ENCODE assay signal across 1 cellular context in the genomic region with DNA sequence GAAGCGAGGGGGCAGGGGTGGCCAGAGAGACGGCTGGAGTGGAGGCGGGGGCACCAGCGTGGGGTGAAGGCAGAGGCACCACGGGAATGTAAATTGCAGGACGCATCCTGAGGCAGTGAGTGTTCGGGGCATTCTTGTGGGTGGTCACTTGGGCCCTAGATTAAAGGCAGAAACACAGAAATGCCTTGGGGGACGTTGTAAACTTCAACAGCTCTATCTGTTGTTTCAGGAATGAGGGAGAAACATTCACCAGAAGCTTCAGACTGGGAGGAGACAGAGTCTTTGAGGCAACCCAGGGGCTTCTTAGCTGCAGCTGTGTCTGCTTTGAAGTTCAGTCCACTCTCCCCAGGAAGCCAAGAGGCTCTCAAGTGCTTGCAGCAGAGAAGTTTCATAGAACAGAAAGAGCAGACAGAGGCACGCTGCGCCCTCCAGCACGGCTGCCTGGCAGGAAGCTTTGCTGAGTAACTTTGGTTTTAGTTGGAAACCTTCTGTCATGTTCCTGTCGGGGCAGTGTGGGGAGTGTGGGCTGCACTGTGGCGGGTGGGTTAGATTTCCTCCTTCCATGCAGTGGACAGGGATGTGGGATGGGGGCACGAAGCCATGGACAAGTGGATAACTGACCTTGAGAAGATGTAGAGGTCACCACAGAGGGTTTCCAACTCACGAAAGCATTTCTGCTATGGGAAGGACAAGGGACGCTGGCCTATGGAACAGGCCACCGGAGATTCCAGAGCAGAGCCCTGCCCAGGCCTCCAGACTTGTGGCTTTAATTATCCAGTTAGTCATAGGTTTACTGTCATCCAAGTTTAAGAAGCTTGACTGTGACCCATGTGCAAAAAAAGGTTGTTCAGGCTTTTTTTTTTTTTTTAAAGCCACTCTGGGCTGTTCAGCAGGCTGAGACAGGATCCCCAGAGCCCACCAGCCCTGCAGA.
TF ChIP-seq lines count a peak whose summit lies in the region.

No MANE protein-coding gene starts in this region.

TF ChIP-seq in HepG2, 621 proteins besides CTCF, POLR2A, EP300 and RAD21 (continued from another document and continues in another):
- TF ChIP-seq, protein P1, sequence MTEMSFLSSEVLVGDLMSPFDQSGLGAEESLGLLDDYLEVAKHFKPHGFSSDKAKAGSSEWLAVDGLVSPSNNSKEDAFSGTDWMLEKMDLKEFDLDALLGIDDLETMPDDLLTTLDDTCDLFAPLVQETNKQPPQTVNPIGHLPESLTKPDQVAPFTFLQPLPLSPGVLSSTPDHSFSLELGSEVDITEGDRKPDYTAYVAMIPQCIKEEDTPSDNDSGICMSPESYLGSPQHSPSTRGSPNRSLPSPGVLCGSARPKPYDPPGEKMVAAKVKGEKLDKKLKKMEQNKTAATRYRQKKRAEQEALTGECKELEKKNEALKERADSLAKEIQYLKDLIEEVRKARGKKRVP (CRISPR knock-in tag; IDR thresholded peaks at IDR 0.05): no peak
- TF ChIP-seq ZNF329 (CRISPR knock-in tag; IDR thresholded peaks at IDR 0.05; ENCODE audit: low read depth) (no peak), ONECUT2 (CRISPR knock-in tag; IDR thresholded peaks at IDR 0.05) (no peak), CC2D1A (CRISPR knock-in tag; IDR thresholded peaks at IDR 0.05) (no peak), ZNF614 (CRISPR knock-in tag; IDR thresholded peaks at IDR 0.05; ENCODE audit: borderline replicate concordance) (no peak), ZBTB38 (CRISPR knock-in tag; IDR thresholded peaks at IDR 0.05) (peak; percentile 43; the same call in 1 of the 2 replicates), PRPF4 (IDR thresholded peaks at IDR 0.05; ENCODE audit: low read depth, low read length, poor library complexity, severe bottlenecking) (no peak), ZNF3 (CRISPR knock-in tag; IDR thresholded peaks at IDR 0.05) (no peak), NFE2 (CRISPR knock-in tag; IDR thresholded peaks at IDR 0.05) (no peak), CCDC6 (CRISPR knock-in tag; IDR thresholded peaks at IDR 0.05) (no peak), ELF3 (CRISPR knock-in tag; IDR thresholded peaks at IDR 0.05) (no peak), ZNF256 (CRISPR knock-in tag; conservative IDR thresholded peaks at IDR 0.05) (no peak), NFKBIZ (CRISPR knock-in tag; IDR thresholded peaks at IDR 0.05) (no peak), ZBTB42 (CRISPR knock-in tag; IDR thresholded peaks at IDR 0.05) (no peak), ZFP1 (CRISPR knock-in tag; IDR thresholded peaks at IDR 0.05) (no peak), ZFX (CRISPR knock-in tag; IDR thresholded peaks at IDR 0.05; ENCODE audit: low read depth) (peak; percentile 34; the same call in 1 of the 2 replicates), ERF (CRISPR knock-in tag; IDR thresholded peaks at IDR 0.05) (no peak), TMF1 (CRISPR knock-in tag; IDR thresholded peaks at IDR 0.05; ENCODE audit: low read depth) (0 out of 2 replicates have a peak, but pooled peaks have one; percentile 45), ZMAT3 (CRISPR knock-in tag; conservative IDR thresholded peaks at IDR 0.05) (0 out of 2 replicates have a peak, but pooled peaks have one; percentile 5), ZBTB3 (CRISPR knock-in tag; IDR thresholded peaks at IDR 0.05; ENCODE audit: borderline replicate concordance, low read depth) (no peak), HHEX (CRISPR knock-in tag; IDR thresholded peaks at IDR 0.05) (no peak), NFE2L1 (CRISPR knock-in tag; IDR thresholded peaks at IDR 0.05; ENCODE audit: borderline replicate concordance) (no peak), SPEN (CRISPR knock-in tag; IDR thresholded peaks at IDR 0.05; ENCODE audit: low read depth) (no peak), ZNF747 (CRISPR knock-in tag; IDR thresholded peaks at IDR 0.05; ENCODE audit: borderline replicate concordance) (no peak), SOX6 (IDR thresholded peaks at IDR 0.05) (no peak), SOX6 (CRISPR knock-in tag; IDR thresholded peaks at IDR 0.05) (no peak), ZBTB7B (CRISPR knock-in tag; IDR thresholded peaks at IDR 0.05) (peak; percentile 40; the same call in 1 of the 2 replicates), ZNF143 (CRISPR knock-in tag; IDR thresholded peaks at IDR 0.05) (no peak), ZNF737 (CRISPR knock-in tag; IDR thresholded peaks at IDR 0.05; ENCODE audit: borderline replicate concordance) (no peak), SRSF4 (IDR thresholded peaks at IDR 0.05; ENCODE audit: low read depth, low read length, poor library complexity, severe bottlenecking) (no peak), SP5 (CRISPR knock-in tag; IDR thresholded peaks at IDR 0.05; ENCODE audit: borderline replicate concordance, low read depth) (no peak), ELF1 (CRISPR knock-in tag; IDR thresholded peaks at IDR 0.05) (no peak), MED8 (CRISPR knock-in tag; IDR thresholded peaks at IDR 0.05; ENCODE audit: insufficient replicate concordance) (no peak), SNAPC2 (CRISPR knock-in tag; IDR thresholded peaks at IDR 0.05) (no peak), ZNF713 (CRISPR knock-in tag; IDR thresholded peaks at IDR 0.05) (no peak), CBX1 (IDR thresholded peaks at IDR 0.05; ENCODE audit: low read depth) (no peak)
- TF ChIP-seq, protein P2, sequence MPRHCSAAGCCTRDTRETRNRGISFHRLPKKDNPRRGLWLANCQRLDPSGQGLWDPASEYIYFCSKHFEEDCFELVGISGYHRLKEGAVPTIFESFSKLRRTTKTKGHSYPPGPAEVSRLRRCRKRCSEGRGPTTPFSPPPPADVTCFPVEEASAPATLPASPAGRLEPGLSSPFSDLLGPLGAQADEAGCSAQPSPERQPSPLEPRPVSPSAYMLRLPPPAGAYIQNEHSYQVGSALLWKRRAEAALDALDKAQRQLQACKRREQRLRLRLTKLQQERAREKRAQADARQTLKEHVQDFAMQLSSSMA (CRISPR knock-in tag; IDR thresholded peaks at IDR 0.05): peak; percentile 54; the same call in 1 of the 2 replicates
- TF ChIP-seq, protein P3, sequence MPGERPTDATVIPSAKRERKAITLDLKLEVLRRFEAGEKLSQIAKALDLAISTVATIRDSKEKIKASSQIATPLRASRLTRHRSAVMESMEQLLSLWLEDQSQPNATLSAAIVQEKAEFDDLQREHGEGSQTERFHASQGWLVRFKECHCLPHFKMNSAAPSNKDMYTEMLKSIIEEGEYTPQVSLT (CRISPR knock-in tag; IDR thresholded peaks at IDR 0.05; ENCODE audit: borderline replicate concordance, low read depth): no peak
- TF ChIP-seq, protein P4, sequence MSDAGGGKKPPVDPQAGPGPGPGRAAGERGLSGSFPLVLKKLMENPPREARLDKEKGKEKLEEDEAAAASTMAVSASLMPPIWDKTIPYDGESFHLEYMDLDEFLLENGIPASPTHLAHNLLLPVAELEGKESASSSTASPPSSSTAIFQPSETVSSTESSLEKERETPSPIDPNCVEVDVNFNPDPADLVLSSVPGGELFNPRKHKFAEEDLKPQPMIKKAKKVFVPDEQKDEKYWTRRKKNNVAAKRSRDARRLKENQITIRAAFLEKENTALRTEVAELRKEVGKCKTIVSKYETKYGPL (CRISPR knock-in tag; IDR thresholded peaks at IDR 0.05): no peak
- TF ChIP-seq, protein P5, sequence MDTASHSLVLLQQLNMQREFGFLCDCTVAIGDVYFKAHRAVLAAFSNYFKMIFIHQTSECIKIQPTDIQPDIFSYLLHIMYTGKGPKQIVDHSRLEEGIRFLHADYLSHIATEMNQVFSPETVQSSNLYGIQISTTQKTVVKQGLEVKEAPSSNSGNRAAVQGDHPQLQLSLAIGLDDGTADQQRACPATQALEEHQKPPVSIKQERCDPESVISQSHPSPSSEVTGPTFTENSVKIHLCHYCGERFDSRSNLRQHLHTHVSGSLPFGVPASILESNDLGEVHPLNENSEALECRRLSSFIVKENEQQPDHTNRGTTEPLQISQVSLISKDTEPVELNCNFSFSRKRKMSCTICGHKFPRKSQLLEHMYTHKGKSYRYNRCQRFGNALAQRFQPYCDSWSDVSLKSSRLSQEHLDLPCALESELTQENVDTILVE (CRISPR knock-in tag; IDR thresholded peaks at IDR 0.05): no peak
- TF ChIP-seq, protein P6, sequence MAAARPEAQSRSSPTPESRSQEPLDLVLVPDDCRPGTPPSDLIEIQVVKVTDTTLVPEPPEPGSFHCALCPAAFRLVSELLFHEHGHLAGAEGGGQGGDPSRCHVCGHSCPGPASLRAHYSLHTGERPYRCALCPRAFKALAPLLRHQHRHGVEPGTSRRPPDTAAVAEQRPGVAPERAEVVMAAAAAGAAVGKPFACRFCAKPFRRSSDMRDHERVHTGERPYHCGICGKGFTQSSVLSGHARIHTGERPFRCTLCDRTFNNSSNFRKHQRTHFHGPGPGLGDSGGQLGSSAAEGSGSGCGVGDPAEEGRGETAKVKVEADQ (CRISPR knock-in tag; IDR thresholded peaks at IDR 0.05; ENCODE audit: borderline replicate concordance): 0 out of 2 replicates have a peak, but pooled peaks have one; percentile 33
- TF ChIP-seq, protein P7, sequence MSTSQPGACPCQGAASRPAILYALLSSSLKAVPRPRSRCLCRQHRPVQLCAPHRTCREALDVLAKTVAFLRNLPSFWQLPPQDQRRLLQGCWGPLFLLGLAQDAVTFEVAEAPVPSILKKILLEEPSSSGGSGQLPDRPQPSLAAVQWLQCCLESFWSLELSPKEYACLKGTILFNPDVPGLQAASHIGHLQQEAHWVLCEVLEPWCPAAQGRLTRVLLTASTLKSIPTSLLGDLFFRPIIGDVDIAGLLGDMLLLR (CRISPR knock-in tag; IDR thresholded peaks at IDR 0.05): no peak
- TF ChIP-seq, protein P8, sequence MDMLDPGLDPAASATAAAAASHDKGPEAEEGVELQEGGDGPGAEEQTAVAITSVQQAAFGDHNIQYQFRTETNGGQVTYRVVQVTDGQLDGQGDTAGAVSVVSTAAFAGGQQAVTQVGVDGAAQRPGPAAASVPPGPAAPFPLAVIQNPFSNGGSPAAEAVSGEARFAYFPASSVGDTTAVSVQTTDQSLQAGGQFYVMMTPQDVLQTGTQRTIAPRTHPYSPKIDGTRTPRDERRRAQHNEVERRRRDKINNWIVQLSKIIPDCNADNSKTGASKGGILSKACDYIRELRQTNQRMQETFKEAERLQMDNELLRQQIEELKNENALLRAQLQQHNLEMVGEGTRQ (IDR thresholded peaks at IDR 0.05; ENCODE audit: low read depth, low read length): no peak
- TF ChIP-seq, protein P8 (CRISPR knock-in tag; IDR thresholded peaks at IDR 0.05; ENCODE audit: borderline replicate concordance): no peak
- TF ChIP-seq, protein P9, sequence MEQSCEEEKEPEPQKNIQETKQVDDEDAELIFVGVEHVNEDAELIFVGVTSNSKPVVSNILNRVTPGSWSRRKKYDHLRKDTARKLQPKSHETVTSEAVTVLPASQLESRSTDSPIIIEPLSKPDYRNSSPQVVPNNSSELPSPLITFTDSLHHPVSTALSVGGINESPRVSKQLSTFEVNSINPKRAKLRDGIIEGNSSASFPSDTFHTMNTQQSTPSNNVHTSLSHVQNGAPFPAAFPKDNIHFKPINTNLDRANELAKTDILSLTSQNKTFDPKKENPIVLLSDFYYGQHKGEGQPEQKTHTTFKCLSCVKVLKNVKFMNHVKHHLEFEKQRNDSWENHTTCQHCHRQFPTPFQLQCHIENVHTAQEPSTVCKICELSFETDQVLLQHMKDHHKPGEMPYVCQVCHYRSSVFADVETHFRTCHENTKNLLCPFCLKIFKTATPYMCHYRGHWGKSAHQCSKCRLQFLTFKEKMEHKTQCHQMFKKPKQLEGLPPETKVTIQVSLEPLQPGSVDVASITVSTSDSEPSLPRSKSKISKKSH (CRISPR knock-in tag; IDR thresholded peaks at IDR 0.05; ENCODE audit: borderline replicate concordance): no peak
- TF ChIP-seq, protein P10, sequence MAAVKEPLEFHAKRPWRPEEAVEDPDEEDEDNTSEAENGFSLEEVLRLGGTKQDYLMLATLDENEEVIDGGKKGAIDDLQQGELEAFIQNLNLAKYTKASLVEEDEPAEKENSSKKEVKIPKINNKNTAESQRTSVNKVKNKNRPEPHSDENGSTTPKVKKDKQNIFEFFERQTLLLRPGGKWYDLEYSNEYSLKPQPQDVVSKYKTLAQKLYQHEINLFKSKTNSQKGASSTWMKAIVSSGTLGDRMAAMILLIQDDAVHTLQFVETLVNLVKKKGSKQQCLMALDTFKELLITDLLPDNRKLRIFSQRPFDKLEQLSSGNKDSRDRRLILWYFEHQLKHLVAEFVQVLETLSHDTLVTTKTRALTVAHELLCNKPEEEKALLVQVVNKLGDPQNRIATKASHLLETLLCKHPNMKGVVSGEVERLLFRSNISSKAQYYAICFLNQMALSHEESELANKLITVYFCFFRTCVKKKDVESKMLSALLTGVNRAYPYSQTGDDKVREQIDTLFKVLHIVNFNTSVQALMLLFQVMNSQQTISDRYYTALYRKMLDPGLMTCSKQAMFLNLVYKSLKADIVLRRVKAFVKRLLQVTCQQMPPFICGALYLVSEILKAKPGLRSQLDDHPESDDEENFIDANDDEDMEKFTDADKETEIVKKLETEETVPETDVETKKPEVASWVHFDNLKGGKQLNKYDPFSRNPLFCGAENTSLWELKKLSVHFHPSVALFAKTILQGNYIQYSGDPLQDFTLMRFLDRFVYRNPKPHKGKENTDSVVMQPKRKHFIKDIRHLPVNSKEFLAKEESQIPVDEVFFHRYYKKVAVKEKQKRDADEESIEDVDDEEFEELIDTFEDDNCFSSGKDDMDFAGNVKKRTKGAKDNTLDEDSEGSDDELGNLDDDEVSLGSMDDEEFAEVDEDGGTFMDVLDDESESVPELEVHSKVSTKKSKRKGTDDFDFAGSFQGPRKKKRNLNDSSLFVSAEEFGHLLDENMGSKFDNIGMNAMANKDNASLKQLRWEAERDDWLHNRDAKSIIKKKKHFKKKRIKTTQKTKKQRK (IDR thresholded peaks at IDR 0.05; ENCODE audit: low read length): no peak
- TF ChIP-seq, protein P11, sequence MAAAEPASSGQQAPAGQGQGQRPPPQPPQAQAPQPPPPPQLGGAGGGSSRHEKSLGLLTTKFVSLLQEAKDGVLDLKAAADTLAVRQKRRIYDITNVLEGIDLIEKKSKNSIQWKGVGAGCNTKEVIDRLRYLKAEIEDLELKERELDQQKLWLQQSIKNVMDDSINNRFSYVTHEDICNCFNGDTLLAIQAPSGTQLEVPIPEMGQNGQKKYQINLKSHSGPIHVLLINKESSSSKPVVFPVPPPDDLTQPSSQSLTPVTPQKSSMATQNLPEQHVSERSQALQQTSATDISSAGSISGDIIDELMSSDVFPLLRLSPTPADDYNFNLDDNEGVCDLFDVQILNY (CRISPR knock-in tag; conservative IDR thresholded peaks at IDR 0.05): no peak
- TF ChIP-seq, protein P12, sequence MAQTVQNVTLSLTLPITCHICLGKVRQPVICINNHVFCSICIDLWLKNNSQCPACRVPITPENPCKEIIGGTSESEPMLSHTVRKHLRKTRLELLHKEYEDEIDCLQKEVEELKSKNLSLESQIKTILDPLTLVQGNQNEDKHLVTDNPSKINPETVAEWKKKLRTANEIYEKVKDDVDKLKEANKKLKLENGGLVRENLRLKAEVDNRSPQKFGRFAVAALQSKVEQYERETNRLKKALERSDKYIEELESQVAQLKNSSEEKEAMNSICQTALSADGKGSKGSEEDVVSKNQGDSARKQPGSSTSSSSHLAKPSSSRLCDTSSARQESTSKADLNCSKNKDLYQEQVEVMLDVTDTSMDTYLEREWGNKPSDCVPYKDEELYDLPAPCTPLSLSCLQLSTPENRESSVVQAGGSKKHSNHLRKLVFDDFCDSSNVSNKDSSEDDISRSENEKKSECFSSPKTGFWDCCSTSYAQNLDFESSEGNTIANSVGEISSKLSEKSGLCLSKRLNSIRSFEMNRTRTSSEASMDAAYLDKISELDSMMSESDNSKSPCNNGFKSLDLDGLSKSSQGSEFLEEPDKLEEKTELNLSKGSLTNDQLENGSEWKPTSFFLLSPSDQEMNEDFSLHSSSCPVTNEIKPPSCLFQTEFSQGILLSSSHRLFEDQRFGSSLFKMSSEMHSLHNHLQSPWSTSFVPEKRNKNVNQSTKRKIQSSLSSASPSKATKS (CRISPR knock-in tag; IDR thresholded peaks at IDR 0.05): no peak
